21 cellular contexts compared by ENCODE assay signal in genomic region chr3:138578961-138579574, GRCh38. TPM values are rescaled to one million over a fixed set of nuclear protein-coding genes. Genes with fewer than 3 reads are reported as not detected.
A peak's percentile ranks its signal among the peaks of the same experiment; 100 is the strongest.
DNase-seq lines count a peak whose midpoint lies in the region; ATAC-seq and TF ChIP-seq lines count a peak whose summit lies in the region.
"Had no signal": no experiment of that assay in that cellular context is flagged by ENCODE, and none has a peak within 500 bp of the region (broad histone marks: within the 10 kb centered on the region; RNA-seq: fewer than 3 reads in every experiment).

No MANE protein-coding gene starts in this region.

- H3K9me3 ChIP-seq in OCI-LY1 (ENCODE audit: low read length) (0 out of 2 replicates have a peak, but pooled peaks cover under 1% of the 10 kb centered on the region), endodermal cell (ENCODE audit: control insufficient read depth, low read length) (peaks cover 34% of the 10 kb centered on the region), thyroid gland (no peaks in the 10 kb centered on the region)
- H3K9me3 ChIP-seq: SJCRH30 had no signal

- H3K27me3 Mint-ChIP-seq in endodermal cell (ENCODE audit: insufficient read depth), result no peaks in the 10 kb centered on the region

- ATAC-seq in left ventricle myocardium superior (peak; percentile 71), left cardiac atrium (no peak)

- no peak overlapping the region for H3K9ac ChIP-seq in OCI-LY1 (ENCODE audit: low read length)
- H3K9ac ChIP-seq in endodermal cell (ENCODE audit: extremely low read depth, low read length, poor library complexity, severe bottlenecking), result no peak overlapping the region

- H3K27me3 ChIP-seq in OCI-LY1 (ENCODE audit: insufficient read depth, low read length) (no peaks in the 10 kb centered on the region), endodermal cell (ENCODE audit: control insufficient read depth, insufficient read depth, low read length, poor library complexity, severe bottlenecking) (no peaks in the 10 kb centered on the region), thyroid gland (no peaks in the 10 kb centered on the region)
- H3K27me3 ChIP-seq: heart left ventricle, SJCRH30 had no signal

- intact Hi-C loops in left ventricle myocardium superior (cut with micrococcal nuclease), result no loop called here
- intact Hi-C loops in left cardiac atrium (cut with DNase I), result no loop called here
- intact Hi-C loops in thyroid gland (cut with DNase I), result no loop called here

- H3K4me3 ChIP-seq in OCI-LY1 (ENCODE audit: low read depth, low read length, poor library complexity, severe bottlenecking) (no peak overlapping the region), endodermal cell (ENCODE audit: low read length) (peak overlapping the region; percentile 19), thyroid gland (replicated peaks in 1 of 3) (no peak overlapping the region)
- H3K4me3 ChIP-seq: heart left ventricle, SJCRH30 had no signal

- 60 to 87% methylated on average over 1 to 6 of the region's 6 CpGs for WGBS in endodermal cell (ENCODE audit: insufficient coverage in 1 of 2, insufficient read length in 1 of 2), 2 experiments
- 49 to 61% methylated on average over 6 of the region's 6 CpGs for WGBS in thyroid gland, 2 donors

- peaks cover 21% of the 10 kb centered on the region for H3K4me1 Mint-ChIP-seq in endodermal cell

- H3K27ac ChIP-seq in OCI-LY1 (ENCODE audit: low read depth, low read length, poor library complexity, severe bottlenecking) (peak overlapping the region; percentile 71), endodermal cell (ENCODE audit: low read depth, low read length) (no peak overlapping the region), thyroid gland (peak overlapping the region; percentile 54 to 80 (median 56))
- H3K27ac ChIP-seq: heart left ventricle, SJCRH30 had no signal

- H3K9me3 Mint-ChIP-seq in endodermal cell, result peaks cover 29% of the 10 kb centered on the region

- no peaks in the 10 kb centered on the region for H3K79me2 ChIP-seq in OCI-LY1 (ENCODE audit: insufficient read depth, low read length)

- peak overlapping the region; percentile 44; the same call in 1 of the 2 replicates for H3K4me2 ChIP-seq in OCI-LY1 (ENCODE audit: low read length)

- peaks cover 65% of the 10 kb centered on the region for H3K36me3 Mint-ChIP-seq in endodermal cell (ENCODE audit: low read depth)

- H3K4me3 Mint-ChIP-seq in endodermal cell, result peak overlapping the region; percentile 25

- peak overlapping the region; percentile 83 for H3K27ac Mint-ChIP-seq in endodermal cell
- H3K27ac Mint-ChIP-seq: activated T-helper 1 cell treated with anti-CD3 and anti-CD28 coated beads, Interleukin-12 subunit alpha, Interleukin-12 subunit beta, Interleukin-2, Interleukin-4 antibody, amounts not matched to agents 30 ng/mL and 10 ng/mL and 1 ng/mL, durations not matched to agents 14 hours and 24 hours and 36 hours had no signal

- no peak for TF ChIP-seq CTCF in OCI-LY1 (IDR thresholded peaks at IDR 0.05; ENCODE audit: low read length)
- TF ChIP-seq CTCF in endodermal cell (conservative IDR thresholded peaks at IDR 0.05), result no peak
- no peak for TF ChIP-seq CTCF in thyroid gland (IDR thresholded peaks at IDR 0.05)

- H4K20me1 ChIP-seq in OCI-LY1 (ENCODE audit: insufficient read depth, low read length), result no peaks in the 10 kb centered on the region

- H3K4me1 ChIP-seq in OCI-LY1 (ENCODE audit: insufficient read depth, low read length, severe bottlenecking) (peaks cover 30% of the 10 kb centered on the region), endodermal cell (ENCODE audit: control insufficient read depth, insufficient read depth, low read length) (peaks cover 10% of the 10 kb centered on the region), thyroid gland (peaks cover 28 to 36% of the 10 kb centered on the region in 2 donors)
- H3K4me1 ChIP-seq: SJCRH30 had no signal

- H3K36me3 ChIP-seq in OCI-LY1 (ENCODE audit: insufficient read depth, low read length) (no peaks in the 10 kb centered on the region), endodermal cell (ENCODE audit: control insufficient read depth, insufficient read depth, low read length) (peaks cover 28% of the 10 kb centered on the region), thyroid gland (no peaks in the 10 kb centered on the region)

- no peaks in the 10 kb centered on the region for H3F3A ChIP-seq in OCI-LY1 (ENCODE audit: insufficient read depth, low read length)

- H3K9me2 ChIP-seq in OCI-LY1 (ENCODE audit: low read depth, low read length), result no peaks in the 10 kb centered on the region

- DNase-seq in left ventricle myocardium superior, result no peak
- no peak for DNase-seq in left cardiac atrium
- DNase-seq in endodermal cell, result peak; percentile 66
- peak; percentile 73 to 79 for DNase-seq in thyroid gland
- DNase-seq in activated effector memory CD4-positive, alpha-beta T cell treated with anti-CD3 and anti-CD28 coated beads, Interleukin-2, amount 50 U/mL, for 16 hours, result no peak
- no peak for DNase-seq in stimulated activated CD4-positive, alpha-beta T cell treated with anti-CD3 and anti-CD28 coated beads, Interleukin-15, amount 100 ng/mL, for 24 hours
- DNase-seq in UCSD-AML1 (lab: John Stamatoyannopoulos, UW; ENCODE audit: unreplicated experiment), result no peak
- DNase-seq: activated CD4-positive, CD25-positive, alpha-beta regulatory T cell treated with anti-CD3 and anti-CD28 coated beads, Interleukin-2, amount 50 U/mL, for 72 hours; amniotic stem cell; C1 segment of cervical spinal cord; caudate nucleus; effector CD8-positive, alpha-beta T cell; heart left ventricle; NCI-H1694 treated with DMSO at 0.1 percent for 48 hours; NCI-H226; NK-92 treated with Interleukin-12 subunit alpha and Interleukin-12 subunit beta, amount 100 ng/mL, for 24 hours; SJCRH30; stimulated activated CD4-positive, alpha-beta T cell treated with anti-CD3 and anti-CD28 coated beads, Interleukin-12 subunit alpha, Interleukin-12 subunit beta, amount 100 ng/mL, for 4 hours; T-helper 9 cell had no signal

- H2AFZ ChIP-seq in OCI-LY1 (ENCODE audit: low read length), result no peak overlapping the region

- TF ChIP-seq POLR2A in thyroid gland (IDR thresholded peaks at IDR 0.05), result no peak

RNA-seq across cellular contexts. Expression of gene CEP70, which starts 15.0 kb away (rescaled TPM):
- total RNA-seq in left ventricle myocardium superior (22.6 TPM), left cardiac atrium (10 to 100 TPM; 28.8 to 34.1 TPM), endodermal cell (100 to 1,000 TPM; 113 to 131 TPM), thyroid gland (100 to 1,000 TPM in 1 of 4 donors, 10 to 100 TPM in 3; 68.3 to 100 (median 71.9) TPM)
- polyA plus RNA-seq in endodermal cell (2013, experiment 1 of 2), result 41.0 TPM
- polyA plus RNA-seq in endodermal cell (2013, experiment 2 of 2), result 45.2 TPM

RNA-seq across cellular contexts. Expression of gene FAIM, which starts 29.5 kb away (rescaled TPM):
- total RNA-seq in left ventricle myocardium superior (3.7 TPM), left cardiac atrium (1 to 10 TPM; 6.8 to 8.0 TPM), endodermal cell (10 to 100 TPM; 12.2 to 17.8 TPM), thyroid gland (10 to 100 TPM; 12.6 to 26.6 (median 20.4) TPM)
- 5.3 TPM for polyA plus RNA-seq in endodermal cell (2013, experiment 1 of 2)
- polyA plus RNA-seq in endodermal cell (2013, experiment 2 of 2), result 7.5 TPM

Comparison
In these comparisons a context has a peak if more than half of its experiments do, and no peak if none do; other contexts are left out.
1. DNase-seq: peak in endodermal cell (single experiment) and thyroid gland (2 of 2); none in left ventricle myocardium superior (single experiment), left cardiac atrium (single experiment), activated effector memory CD4-positive, alpha-beta T cell treated with anti-CD3 and anti-CD28 coated beads, Interleukin-2, amount 50 U/mL, for 16 hours (single experiment), stimulated activated CD4-positive, alpha-beta T cell treated with anti-CD3 and anti-CD28 coated beads, Interleukin-15, amount 100 ng/mL, for 24 hours (single experiment) and UCSD-AML1 (single experiment).